9 cellular contexts compared by ENCODE assay signal in the genomic region with DNA sequence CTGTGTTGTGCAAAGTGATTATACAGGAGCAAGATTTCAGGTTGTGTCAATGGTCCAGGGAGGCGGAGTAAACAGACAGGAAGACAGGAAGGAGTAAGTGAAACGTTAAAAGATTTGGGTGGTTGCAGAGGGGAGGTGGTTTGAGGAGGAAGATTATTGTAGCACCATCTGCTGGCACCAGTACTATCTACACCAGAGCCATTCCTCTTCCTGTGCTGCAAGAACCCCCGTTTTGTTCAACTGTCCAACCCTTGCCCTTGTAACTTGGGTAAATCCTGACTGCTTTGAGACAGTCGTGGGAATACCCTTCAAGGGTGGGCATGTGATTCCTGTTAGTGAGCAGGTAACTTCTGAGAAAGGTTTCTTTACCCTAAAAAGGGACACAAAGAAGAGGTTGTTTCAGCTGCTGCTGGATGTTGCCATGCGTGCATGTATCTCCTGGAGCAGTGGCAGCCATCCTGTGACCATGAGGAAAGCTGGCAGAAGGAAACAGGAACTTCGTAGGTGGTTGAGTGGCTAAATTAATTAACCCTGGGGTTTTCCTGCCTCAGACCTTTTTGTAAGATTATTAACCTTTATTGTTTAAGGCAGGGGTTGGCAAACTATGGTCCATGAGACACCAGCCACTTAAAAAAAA.
DNase-seq lines count a peak whose midpoint lies in the region; ATAC-seq and TF ChIP-seq lines count a peak whose summit lies in the region.
"Had no signal": no experiment of that assay in that cellular context is flagged by ENCODE, and none has a peak within 500 bp of the region (broad histone marks: within the 10 kb centered on the region; RNA-seq: fewer than 3 reads in every experiment).

No MANE protein-coding gene starts in this region.

- H3F3A ChIP-seq in Loucy (ENCODE audit: low read depth), result no peaks in the 10 kb centered on the region

- H3K9me2 ChIP-seq in Loucy (replicated peaks; ENCODE audit: low read depth, low read length), result no peaks in the 10 kb centered on the region

- H3K36me3 ChIP-seq in Loucy (ENCODE audit: insufficient read depth, low read length) (no peaks in the 10 kb centered on the region), lower lobe of right lung (no peaks in the 10 kb centered on the region)

- H3K27ac ChIP-seq in lower lobe of right lung, result no peak overlapping the region

- H3K4me2 ChIP-seq in Loucy (ENCODE audit: low read depth, low read length, poor library complexity, severe bottlenecking), result no peak overlapping the region

- DNase-seq in GF-D8 (lab: John Stamatoyannopoulos, UW), result peak; percentile 61
- peak; percentile 43 to 45 for DNase-seq in activated T-cell treated with anti-CD3 and anti-CD28 coated beads, Interleukin-2, amount 50 U/mL, for 72 hours
- no peak for DNase-seq in lower lobe of right lung
- DNase-seq in NCI-H2227 treated with DMSO at 0.1 percent for 48 hours (lab: John Stamatoyannopoulos, UW), result no peak
- DNase-seq: left cardiac atrium had no signal

- TF ChIP-seq CTCF in Loucy (conservative IDR thresholded peaks at IDR 0.05; ENCODE audit: low read length) (peak; percentile 55), lower lobe of right lung (IDR thresholded peaks at IDR 0.05) (no peak)

- H3K27ac Mint-ChIP-seq in activated T-cell treated with anti-CD3 and anti-CD28 coated beads, Interleukin-2, amount 50 U/mL, for 72 hours, result peak overlapping the region; percentile 74

- no peak overlapping the region for H3K9ac ChIP-seq in Loucy (ENCODE audit: low read depth, low read length, poor library complexity, severe bottlenecking)

- no peak overlapping the region for H2AFZ ChIP-seq in Loucy (ENCODE audit: low read length)

- H3K27me3 Mint-ChIP-seq in activated T-cell treated with anti-CD3 and anti-CD28 coated beads, Interleukin-2, amount 50 U/mL, for 72 hours (ENCODE audit: low read depth), result no peaks in the 10 kb centered on the region

- H3K9me3 Mint-ChIP-seq in activated T-cell treated with anti-CD3 and anti-CD28 coated beads, Interleukin-2, amount 50 U/mL, for 72 hours, result no peaks in the 10 kb centered on the region

- H3K79me2 ChIP-seq in Loucy (ENCODE audit: insufficient read depth, low read length), result no peaks in the 10 kb centered on the region

- H4K20me1 ChIP-seq in Loucy (ENCODE audit: insufficient read depth, low read length, poor library complexity, severe bottlenecking), result no peaks in the 10 kb centered on the region

- H3K9me3 ChIP-seq in Loucy (ENCODE audit: insufficient read depth, low read depth, low read length) (no peaks in the 10 kb centered on the region), lower lobe of right lung (no peaks in the 10 kb centered on the region)

- H3K4me1 ChIP-seq in Loucy (ENCODE audit: insufficient read depth, low read length, poor library complexity, severe bottlenecking) (no peaks in the 10 kb centered on the region), lower lobe of right lung (peaks cover 14% of the 10 kb centered on the region)

- intact Hi-C loops in lower lobe of right lung (cut with DNase I), result no loop called here

- H3K27me3 ChIP-seq in Loucy (ENCODE audit: insufficient read depth, low read length, poor library complexity, severe bottlenecking) (no peaks in the 10 kb centered on the region), lower lobe of right lung (ENCODE audit: low read depth) (no peaks in the 10 kb centered on the region)

- peak; percentile 84 to 90 for ATAC-seq in activated T-cell treated with anti-CD3 and anti-CD28 coated beads, Interleukin-2, amount 50 U/mL, for 72 hours (replicated peaks in 1 of 2)
- ATAC-seq in lower lobe of right lung (peak; percentile 49 to 61), GM21381 (IDR thresholded peaks at IDR 0.05; ENCODE audit: unreplicated experiment) (no peak), HG03565 (IDR thresholded peaks at IDR 0.05; ENCODE audit: unreplicated experiment) (no peak), HG03469 (IDR thresholded peaks at IDR 0.05; ENCODE audit: unreplicated experiment) (no peak)

- peaks cover 88% of the 10 kb centered on the region for H3K4me1 Mint-ChIP-seq in activated T-cell treated with anti-CD3 and anti-CD28 coated beads, Interleukin-2, amount 50 U/mL, for 72 hours (ENCODE audit: low read depth)

- no peak overlapping the region for H3K4me3 ChIP-seq in Loucy (ENCODE audit: low read length, poor library complexity, severe bottlenecking)
- no peak overlapping the region for H3K4me3 ChIP-seq in lower lobe of right lung

- H3K4me3 Mint-ChIP-seq in activated T-cell treated with anti-CD3 and anti-CD28 coated beads, Interleukin-2, amount 50 U/mL, for 72 hours, result peak overlapping the region; percentile 35 to 66

- no peaks in the 10 kb centered on the region for H3K36me3 Mint-ChIP-seq in activated T-cell treated with anti-CD3 and anti-CD28 coated beads, Interleukin-2, amount 50 U/mL, for 72 hours (ENCODE audit: insufficient read depth in 2 of 2)

Comparison
In these comparisons a context has a peak if more than half of its experiments do, and no peak if none do; other contexts are left out.
1. DNase-seq: peak in GF-D8 (single experiment) and activated T-cell treated with anti-CD3 and anti-CD28 coated beads, Interleukin-2, amount 50 U/mL, for 72 hours (2 of 2); none in lower lobe of right lung (single experiment) and NCI-H2227 treated with DMSO at 0.1 percent for 48 hours (single experiment).
2. ATAC-seq: peak in activated T-cell treated with anti-CD3 and anti-CD28 coated beads, Interleukin-2, amount 50 U/mL, for 72 hours (2 of 2) and lower lobe of right lung (2 of 2); none in GM21381 (single experiment), HG03565 (single experiment) and HG03469 (single experiment).